24 cellular contexts compared by ENCODE assay signal in the genomic region with DNA sequence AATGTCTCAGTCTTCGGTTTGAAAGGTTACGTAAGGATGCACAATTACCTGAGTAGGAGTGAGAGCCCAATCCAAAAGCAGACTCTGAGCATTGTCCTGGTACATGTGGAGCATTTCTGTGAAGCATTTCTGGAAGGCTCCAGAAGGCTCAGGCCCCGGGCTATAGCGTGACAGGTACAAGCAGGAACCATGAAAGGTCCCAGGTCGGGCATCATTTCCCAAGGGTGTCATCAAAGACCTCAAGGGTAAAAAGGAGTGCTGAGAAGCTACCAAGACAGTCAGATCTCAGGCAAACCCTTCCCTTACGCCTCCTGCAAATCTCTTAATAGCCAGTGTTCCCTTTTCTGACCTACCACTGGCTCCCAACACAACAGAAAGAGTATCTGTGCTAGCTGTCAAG. TPM values are rescaled to one million over a fixed set of nuclear protein-coding genes. Genes with fewer than 3 reads are reported as not detected.
"Had no signal": no experiment of that assay in that cellular context is flagged by ENCODE, and none has a peak within 500 bp of the region (broad histone marks: within the 10 kb centered on the region; RNA-seq: fewer than 3 reads in every experiment).

No MANE protein-coding gene starts in this region.

- FAIRE-seq: astrocyte had no signal

- H3K36me3 Mint-ChIP-seq: activated CD4-positive, alpha-beta memory T cell treated with anti-CD3 and anti-CD28 coated beads for 36 hours; activated naive CD4-positive, alpha-beta T cell treated with anti-CD3 and anti-CD28 coated beads, Interleukin-2, amount 50 U/mL, for 72 hours had no signal

- ATAC-seq: activated naive CD4-positive, alpha-beta T cell treated with anti-CD3 and anti-CD28 coated beads, Interleukin-2, amount 50 U/mL, for 72 hours; activated naive CD8-positive, alpha-beta T cell treated with anti-CD3 and anti-CD28 coated beads, Interleukin-2, amount 50 U/mL, for 24 hours; T-helper 17 cell had no signal

- H3K27me3 Mint-ChIP-seq: activated B cell treated with CpG ODN at 0.5 μM for 24 hours; activated CD4-positive, alpha-beta T cell treated with anti-CD3 and anti-CD28 coated beads, Interleukin-2, amount 10 ng/mL, durations not matched to agents 7 days and 5 days; activated naive CD8-positive, alpha-beta T cell treated with anti-CD3 and anti-CD28 coated beads, Interleukin-2, amount 50 U/mL, for 24 hours; brain; T-helper 17 cell had no signal

- H3K27ac Mint-ChIP-seq: activated B cell treated with CpG ODN at 0.5 μM for 24 hours; activated CD4-positive, alpha-beta memory T cell treated with anti-CD3 and anti-CD28 coated beads for 36 hours; activated CD4-positive, alpha-beta T cell treated with anti-CD3 and anti-CD28 coated beads, Interleukin-2, amount 10 ng/mL, durations not matched to agents 7 days and 5 days; activated naive CD4-positive, alpha-beta T cell treated with anti-CD3 and anti-CD28 coated beads, Interleukin-2, amount 50 U/mL, for 72 hours; activated naive CD8-positive, alpha-beta T cell treated with anti-CD3 and anti-CD28 coated beads, Interleukin-2, amount 50 U/mL, for 24 hours; T-helper 17 cell had no signal

- H3K9me3 Mint-ChIP-seq: activated B cell treated with CpG ODN at 0.5 μM for 24 hours; activated CD4-positive, alpha-beta memory T cell treated with anti-CD3 and anti-CD28 coated beads for 36 hours; activated CD4-positive, alpha-beta T cell treated with anti-CD3 and anti-CD28 coated beads, Interleukin-2, amount 10 ng/mL, durations not matched to agents 7 days and 5 days; activated naive CD4-positive, alpha-beta T cell treated with anti-CD3 and anti-CD28 coated beads, Interleukin-2, amount 50 U/mL, for 72 hours; activated naive CD8-positive, alpha-beta T cell treated with anti-CD3 and anti-CD28 coated beads, Interleukin-2, amount 50 U/mL, for 24 hours; brain had no signal

- DNase-seq: activated B cell treated with CpG ODN at 0.5 μM for 24 hours; activated CD4-positive, alpha-beta memory T cell treated with anti-CD3 and anti-CD28 coated beads for 36 hours; activated CD4-positive, alpha-beta T cell treated with anti-CD3 and anti-CD28 coated beads for 1 hour; activated CD4-positive, alpha-beta T cell treated with anti-CD3 and anti-CD28 coated beads, Interleukin-2, amount 10 ng/mL, durations not matched to agents 7 days and 5 days; activated CD8-positive, alpha-beta memory T cell treated with anti-CD3 and anti-CD28 coated beads, Interleukin-2, amount 50 U/mL, for 4 hours; activated naive CD4-positive, alpha-beta T cell treated with Interleukin-2 at 50 U/mL for 16 hours; activated naive CD8-positive, alpha-beta T cell treated with anti-CD3 and anti-CD28 coated beads, Interleukin-2, amount 50 U/mL, for 24 hours; amniotic stem cell; NCI-H1092; NCI-H1417 treated with DMSO at 0.1 percent for 48 hours; NCI-H1694; NCI-H2029 treated with DMSO at 0.1 percent for 48 hours; NCI-H345; NCI-H510A; NCI-H526 treated with DMSO at 0.1 percent for 48 hours; NCI-H82; SIG-M5; T-helper 17 cell; T-helper 9 cell had no signal

- H3K4me3 Mint-ChIP-seq: activated B cell treated with CpG ODN at 0.5 μM for 24 hours; activated CD4-positive, alpha-beta memory T cell treated with anti-CD3 and anti-CD28 coated beads for 36 hours; activated CD4-positive, alpha-beta T cell treated with anti-CD3 and anti-CD28 coated beads, Interleukin-2, amount 10 ng/mL, durations not matched to agents 7 days and 5 days; activated naive CD8-positive, alpha-beta T cell treated with anti-CD3 and anti-CD28 coated beads, Interleukin-2, amount 50 U/mL, for 24 hours; T-helper 17 cell had no signal

- H3K4me1 Mint-ChIP-seq: activated CD4-positive, alpha-beta T cell treated with anti-CD3 and anti-CD28 coated beads, Interleukin-2, amount 10 ng/mL, durations not matched to agents 7 days and 5 days; activated naive CD8-positive, alpha-beta T cell treated with anti-CD3 and anti-CD28 coated beads, Interleukin-2, amount 50 U/mL, for 24 hours; T-helper 17 cell had no signal

RNA-seq across cellular contexts. Expression of gene GPC4, which starts 30.8 kb away (rescaled TPM):
- total RNA-seq: activated CD4-positive, alpha-beta memory T cell treated with anti-CD3 and anti-CD28 coated beads for 36 hours; activated CD4-positive, alpha-beta T cell treated with anti-CD3 and anti-CD28 coated beads, Interleukin-2, amount 10 ng/mL, durations not matched to agents 7 days and 5 days; OCI-LY7; RPMI7951; T-helper 17 cell had no signal
